Comparison of ENCODE assay signal across 17 cellular contexts in genomic region chr4:7286170-7286569, GRCh38.
"Had no signal": no experiment of that assay in that cellular context is flagged by ENCODE, and none has a peak within 500 bp of the region (broad histone marks: within the 10 kb centered on the region; RNA-seq: fewer than 3 reads in every experiment).

No MANE protein-coding gene starts in this region.

- H3K4me3 Mint-ChIP-seq: activated CD4-positive, alpha-beta memory T cell treated with anti-CD3 and anti-CD28 coated beads, Interleukin-2, amount 10 ng/mL, durations not matched to agents 7 days and 5 days; activated CD4-positive, alpha-beta T cell treated with anti-CD3 and anti-CD28 coated beads for 36 hours; activated CD8-positive, alpha-beta memory T cell treated with anti-CD3 and anti-CD28 coated beads, Interleukin-2, amount 10 ng/mL, durations not matched to agents 7 days and 5 days; activated naive CD8-positive, alpha-beta T cell treated with anti-CD3 and anti-CD28 coated beads for 36 hours; activated T-helper 17 cell treated with anti-CD3 and anti-CD28 coated beads, Interleukin-2, amount 50 U/mL, for 72 hours; stimulated activated naive CD8-positive, alpha-beta T cell treated with anti-CD3 and anti-CD28 coated beads, Interleukin-15, Interleukin-2, amounts not matched to agents 100 ng/mL and 50 ng/mL, for 24 hours; T-helper 2 cell treated with Interferon-gamma antibody and Interleukin-4, amounts not matched to agents 5 μg/mL and 100 μg/mL, for 36 hours; WTC11 had no signal

- H3K36me3 Mint-ChIP-seq: activated CD8-positive, alpha-beta memory T cell treated with anti-CD3 and anti-CD28 coated beads, Interleukin-2, amount 10 ng/mL, durations not matched to agents 7 days and 5 days; activated naive CD8-positive, alpha-beta T cell treated with anti-CD3 and anti-CD28 coated beads for 36 hours; WTC11 had no signal

- DNase-seq: activated CD4-positive, alpha-beta memory T cell treated with anti-CD3 and anti-CD28 coated beads, Interleukin-2, amount 10 ng/mL, durations not matched to agents 7 days and 5 days; activated CD4-positive, alpha-beta T cell treated with anti-CD3 and anti-CD28 coated beads for 36 hours; activated CD8-positive, alpha-beta memory T cell treated with anti-CD3 and anti-CD28 coated beads, Interleukin-2, amount 10 ng/mL, durations not matched to agents 7 days and 5 days; activated naive CD4-positive, alpha-beta T cell; activated naive CD8-positive, alpha-beta T cell treated with anti-CD3 and anti-CD28 coated beads for 36 hours; amniotic stem cell; colonic mucosa; gastrocnemius medialis; retina; stimulated activated CD4-positive, alpha-beta T cell treated with anti-CD3 and anti-CD28 coated beads, Interleukin-2, amount 100 ng/mL, for 24 hours; upper lobe of right lung had no signal

- H3K9me3 ChIP-seq: colonic mucosa, gastrocnemius medialis, left lung, neutrophil, upper lobe of right lung had no signal

- H3K4me3 ChIP-seq: colonic mucosa, gastrocnemius medialis, left lung, upper lobe of right lung had no signal

- H3K27ac Mint-ChIP-seq: activated CD4-positive, alpha-beta memory T cell treated with anti-CD3 and anti-CD28 coated beads, Interleukin-2, amount 10 ng/mL, durations not matched to agents 7 days and 5 days; activated CD4-positive, alpha-beta T cell treated with anti-CD3 and anti-CD28 coated beads for 36 hours; activated CD8-positive, alpha-beta memory T cell treated with anti-CD3 and anti-CD28 coated beads, Interleukin-2, amount 10 ng/mL, durations not matched to agents 7 days and 5 days; activated naive CD8-positive, alpha-beta T cell treated with anti-CD3 and anti-CD28 coated beads for 36 hours; activated T-helper 17 cell treated with anti-CD3 and anti-CD28 coated beads, Interleukin-2, amount 50 U/mL, for 72 hours; stimulated activated naive CD8-positive, alpha-beta T cell treated with anti-CD3 and anti-CD28 coated beads, Interleukin-15, Interleukin-2, amounts not matched to agents 100 ng/mL and 50 ng/mL, for 24 hours; T-helper 2 cell treated with Interferon-gamma antibody and Interleukin-4, amounts not matched to agents 5 μg/mL and 100 μg/mL, for 36 hours; WTC11 had no signal

- H3K4me1 ChIP-seq: colonic mucosa, gastrocnemius medialis, left lung, upper lobe of right lung had no signal

- ATAC-seq: activated CD4-positive, alpha-beta T cell treated with anti-CD3 and anti-CD28 coated beads for 36 hours; activated CD8-positive, alpha-beta memory T cell treated with anti-CD3 and anti-CD28 coated beads, Interleukin-2, amount 10 ng/mL, durations not matched to agents 7 days and 5 days; activated T-helper 17 cell treated with anti-CD3 and anti-CD28 coated beads, Interleukin-2, amount 50 U/mL, for 72 hours; gastrocnemius medialis; left lung; upper lobe of right lung; WTC11 had no signal

- H3K27ac ChIP-seq: colonic mucosa, gastrocnemius medialis, left lung, neutrophil, upper lobe of right lung had no signal

- H3K9me3 Mint-ChIP-seq: activated CD4-positive, alpha-beta memory T cell treated with anti-CD3 and anti-CD28 coated beads, Interleukin-2, amount 10 ng/mL, durations not matched to agents 7 days and 5 days; activated naive CD8-positive, alpha-beta T cell treated with anti-CD3 and anti-CD28 coated beads for 36 hours; activated T-helper 17 cell treated with anti-CD3 and anti-CD28 coated beads, Interleukin-2, amount 50 U/mL, for 72 hours; stimulated activated naive CD8-positive, alpha-beta T cell treated with anti-CD3 and anti-CD28 coated beads, Interleukin-15, Interleukin-2, amounts not matched to agents 100 ng/mL and 50 ng/mL, for 24 hours; T-helper 2 cell treated with Interferon-gamma antibody and Interleukin-4, amounts not matched to agents 5 μg/mL and 100 μg/mL, for 36 hours; WTC11 had no signal

- H3K36me3 ChIP-seq: colonic mucosa, gastrocnemius medialis, left lung, neutrophil, upper lobe of right lung had no signal

- H3K27me3 ChIP-seq: colonic mucosa, gastrocnemius medialis, upper lobe of right lung had no signal

- H3K4me1 Mint-ChIP-seq: activated CD4-positive, alpha-beta memory T cell treated with anti-CD3 and anti-CD28 coated beads, Interleukin-2, amount 10 ng/mL, durations not matched to agents 7 days and 5 days; activated CD4-positive, alpha-beta T cell treated with anti-CD3 and anti-CD28 coated beads for 36 hours; activated CD8-positive, alpha-beta memory T cell treated with anti-CD3 and anti-CD28 coated beads, Interleukin-2, amount 10 ng/mL, durations not matched to agents 7 days and 5 days; activated naive CD8-positive, alpha-beta T cell treated with anti-CD3 and anti-CD28 coated beads for 36 hours; activated T-helper 17 cell treated with anti-CD3 and anti-CD28 coated beads, Interleukin-2, amount 50 U/mL, for 72 hours had no signal
